15 cellular contexts compared by ENCODE assay signal in genomic region chr9:37198034-37198718, GRCh38.
DNase-seq lines count a peak whose midpoint lies in the region; ATAC-seq and TF ChIP-seq lines count a peak whose summit lies in the region.
"Had no signal": no experiment of that assay in that cellular context is flagged by ENCODE, and none has a peak within 500 bp of the region (broad histone marks: within the 10 kb centered on the region; RNA-seq: fewer than 3 reads in every experiment).

No MANE protein-coding gene starts in this region.

- peak; percentile 13 for ATAC-seq in left ventricle myocardium superior
- no peak for ATAC-seq in Right ventricle myocardium inferior
- peak in 1 of 2 donors; percentile 2 for ATAC-seq in stimulated activated naive B cell treated with anti-CD40 and anti-IgM and Interleukin-4, amounts not matched to agents 10 μg/mL and 1 μg/mL and 100 μg/mL, for 72 hours (replicated peaks)
- ATAC-seq in lower lobe of right lung: no peak
- ATAC-seq: sciatic nerve had no signal

- H3K9me3 ChIP-seq in lower lobe of right lung: no peaks in the 10 kb centered on the region
- H3K9me3 ChIP-seq: esophagus muscularis mucosa had no signal

- H3K4me1 ChIP-seq in lower lobe of right lung: peaks cover 30% of the 10 kb centered on the region

- H3K27ac ChIP-seq in lower lobe of right lung: no peak overlapping the region
- H3K27ac ChIP-seq: C4-2B, esophagus muscularis mucosa had no signal

- no peak for TF ChIP-seq CTCF in lower lobe of right lung (IDR thresholded peaks at IDR 0.05)

- peaks cover 29% of the 10 kb centered on the region for H3K36me3 Mint-ChIP-seq in activated naive CD8-positive, alpha-beta T cell
- peaks cover 44 to 59% of the 10 kb centered on the region in 2 donors for H3K36me3 Mint-ChIP-seq in stimulated activated naive B cell treated with anti-CD40 and anti-IgM and Interleukin-4, amounts not matched to agents 10 μg/mL and 1 μg/mL and 100 μg/mL, for 72 hours

- DNase-seq in left ventricle myocardium superior (no peak), Right ventricle myocardium inferior (ENCODE audit: missing footprints) (no peak), NAMALWA (ENCODE audit: low spot score) (peak; percentile 46), lower lobe of right lung (no peak), NCI-H446 (lab: John Stamatoyannopoulos, UW) (no peak), NCI-H526 treated with DMSO at 0.1 percent for 48 hours (lab: John Stamatoyannopoulos, UW) (no peak)
- no peak for DNase-seq in stimulated activated naive B cell treated with anti-CD40 and anti-IgM and Interleukin-4, amounts not matched to agents 10 μg/mL and 1 μg/mL and 100 μg/mL, for 72 hours
- DNase-seq: activated CD8-positive, alpha-beta memory T cell treated with anti-CD3 and anti-CD28 coated beads, Interleukin-2, amount 50 U/mL, for 4 hours; GOT3; NCI-H524 treated with DMSO at 0.1 percent for 48 hours had no signal

- no peaks in the 10 kb centered on the region for H3K27me3 ChIP-seq in lower lobe of right lung (ENCODE audit: low read depth)
- H3K27me3 ChIP-seq: esophagus muscularis mucosa had no signal

- no peaks in the 10 kb centered on the region for H3K9me3 Mint-ChIP-seq in activated naive CD8-positive, alpha-beta T cell (ENCODE audit: low read depth)
- H3K9me3 Mint-ChIP-seq in stimulated activated naive B cell treated with anti-CD40 and anti-IgM and Interleukin-4, amounts not matched to agents 10 μg/mL and 1 μg/mL and 100 μg/mL, for 72 hours: peaks cover 7 to 14% of the 10 kb centered on the region in 2 donors
- H3K9me3 Mint-ChIP-seq: type B pancreatic cell had no signal

- no peaks in the 10 kb centered on the region for H3K27me3 Mint-ChIP-seq in activated naive CD8-positive, alpha-beta T cell
- H3K27me3 Mint-ChIP-seq in stimulated activated naive B cell treated with anti-CD40 and anti-IgM and Interleukin-4, amounts not matched to agents 10 μg/mL and 1 μg/mL and 100 μg/mL, for 72 hours: no peaks in the 10 kb centered on the region
- H3K27me3 Mint-ChIP-seq: type B pancreatic cell had no signal

- H3K36me3 ChIP-seq in lower lobe of right lung: no peaks in the 10 kb centered on the region

- peaks cover 67% of the 10 kb centered on the region for H3K4me1 Mint-ChIP-seq in activated naive CD8-positive, alpha-beta T cell (ENCODE audit: low read depth)
- peaks cover 52 to 78% of the 10 kb centered on the region in 2 donors for H3K4me1 Mint-ChIP-seq in stimulated activated naive B cell treated with anti-CD40 and anti-IgM and Interleukin-4, amounts not matched to agents 10 μg/mL and 1 μg/mL and 100 μg/mL, for 72 hours

- H3K4me3 ChIP-seq in lower lobe of right lung: no peak overlapping the region
- H3K4me3 ChIP-seq: esophagus muscularis mucosa had no signal

- peak overlapping the region; percentile 60 for H3K4me3 Mint-ChIP-seq in activated naive CD8-positive, alpha-beta T cell
- H3K4me3 Mint-ChIP-seq in stimulated activated naive B cell treated with anti-CD40 and anti-IgM and Interleukin-4, amounts not matched to agents 10 μg/mL and 1 μg/mL and 100 μg/mL, for 72 hours: peak overlapping the region; percentile 41 to 45
- H3K4me3 Mint-ChIP-seq: type B pancreatic cell had no signal

- intact Hi-C loops in left ventricle myocardium superior (cut with micrococcal nuclease): no loop called here
- intact Hi-C loops in Right ventricle myocardium inferior (cut with DNase I): no loop called here
- intact Hi-C loops in lower lobe of right lung (cut with DNase I): no loop called here

- peak overlapping the region; percentile 95 for H3K27ac Mint-ChIP-seq in activated naive CD8-positive, alpha-beta T cell
- peak overlapping the region; percentile 86 for H3K27ac Mint-ChIP-seq in stimulated activated naive B cell treated with anti-CD40 and anti-IgM and Interleukin-4, amounts not matched to agents 10 μg/mL and 1 μg/mL and 100 μg/mL, for 72 hours
- H3K27ac Mint-ChIP-seq: type B pancreatic cell had no signal
